Comparison of ENCODE assay signal across 11 cellular contexts in genomic region chr2:102037681-102038080, GRCh38. TPM values are rescaled to one million over a fixed set of nuclear protein-coding genes. Genes with fewer than 3 reads are reported as not detected.
DNase-seq lines count a peak whose midpoint lies in the region; ATAC-seq and TF ChIP-seq lines count a peak whose summit lies in the region.
"Had no signal": no experiment of that assay in that cellular context is flagged by ENCODE, and none has a peak within 500 bp of the region (broad histone marks: within the 10 kb centered on the region; RNA-seq: fewer than 3 reads in every experiment).

No MANE protein-coding gene starts in this region.

- H4K91ac ChIP-seq in neuronal stem cell (ENCODE audit: low read depth, low read length, poor library complexity) = no peak overlapping the region

- peaks cover 58% of the 10 kb centered on the region for H3K4me1 ChIP-seq in upper lobe of right lung
- no peaks in the 10 kb centered on the region for H3K4me1 ChIP-seq in neuronal stem cell (ENCODE audit: control insufficient read depth in 2 of 2, insufficient read depth in 1 of 2, low read depth in 1 of 2, low read length in 2 of 2)

- H3K4me2 ChIP-seq in neuronal stem cell (ENCODE audit: insufficient read depth, low read length, poor library complexity, severe bottlenecking) = no peak overlapping the region

- H3K4me3 ChIP-seq in fibroblast of the aortic adventitia (ENCODE audit: low read depth, low read length) = no peak overlapping the region
- no peak overlapping the region for H3K4me3 ChIP-seq in upper lobe of right lung
- H3K4me3 ChIP-seq in neuronal stem cell (ENCODE audit: low read length in 2 of 2) = no peak overlapping the region

- no peak overlapping the region for H3K14ac ChIP-seq in neuronal stem cell (ENCODE audit: low read length)

- H3K36me3 ChIP-seq in upper lobe of right lung = no peaks in the 10 kb centered on the region
- no peaks in the 10 kb centered on the region for H3K36me3 ChIP-seq in neuronal stem cell (replicated peaks in 1 of 2; ENCODE audit: control insufficient read depth in 2 of 2, insufficient read depth in 2 of 2, low read length in 2 of 2)

- H3K79me1 ChIP-seq in neuronal stem cell (ENCODE audit: low read depth, low read length) = no peaks in the 10 kb centered on the region

- no CpG with 5 or more reads among the region's 8 CpGs for WGBS in neuronal stem cell (ENCODE audit: extremely low coverage in 2 of 2, insufficient read length in 2 of 2, insufficient replicate concordance in 1 of 2), 2 donors

- no peak overlapping the region for H4K8ac ChIP-seq in neuronal stem cell (ENCODE audit: low read depth, low read length)

- intact Hi-C loops in upper lobe of right lung (cut with DNase I) = no loop called here

- no peaks in the 10 kb centered on the region for H3K9me3 ChIP-seq in upper lobe of right lung
- no peaks in the 10 kb centered on the region for H3K9me3 ChIP-seq in neuronal stem cell (replicated peaks in 1 of 2; ENCODE audit: control insufficient read depth in 2 of 2, insufficient read depth in 1 of 2, low read depth in 1 of 2, low read length in 2 of 2)

- H2BK15ac ChIP-seq in neuronal stem cell (ENCODE audit: low read length) = no peak overlapping the region

- H3K27me3 ChIP-seq in upper lobe of right lung (no peaks in the 10 kb centered on the region), neuronal stem cell (ENCODE audit: control insufficient read depth in 3 of 3, insufficient read depth in 3 of 3, low read depth in 1 of 3, low read length in 3 of 3) (no peaks in the 10 kb centered on the region)

- H2BK120ac ChIP-seq in neuronal stem cell (ENCODE audit: low read depth, low read length) = no peak overlapping the region

- TF ChIP-seq CTCF in fibroblast of the aortic adventitia (IDR thresholded peaks at IDR 0.05; ENCODE audit: insufficient read depth, low read length) (no peak), omental fat pad (IDR thresholded peaks at IDR 0.05) (no peak), upper lobe of right lung (IDR thresholded peaks at IDR 0.05) (no peak)

- H2AFZ ChIP-seq in neuronal stem cell (ENCODE audit: low read length) = no peak overlapping the region

- H3K27ac ChIP-seq in upper lobe of right lung = peak overlapping the region; percentile 68
- no peak overlapping the region for H3K27ac ChIP-seq in neuronal stem cell (replicated peaks; ENCODE audit: low read length)

- H3K18ac ChIP-seq in neuronal stem cell (ENCODE audit: low read length) = no peak overlapping the region

- H3K4ac ChIP-seq in neuronal stem cell (ENCODE audit: low read length) = no peak overlapping the region

- no peak overlapping the region for H2BK5ac ChIP-seq in neuronal stem cell (ENCODE audit: low read length)

- H2BK12ac ChIP-seq in neuronal stem cell (ENCODE audit: low read length) = no peak overlapping the region

- no peak overlapping the region for H3K23ac ChIP-seq in neuronal stem cell (ENCODE audit: low read depth, low read length, poor library complexity)

- DNase-seq in amniotic epithelial cell (ENCODE audit: low read depth) = peak; percentile 87
- DNase-seq in fibroblast of the aortic adventitia (ENCODE audit: low read depth) = peak; percentile 97
- DNase-seq in omental fat pad (ENCODE audit: low spot score) = no peak
- no peak for DNase-seq in upper lobe of right lung
- DNase-seq in GOT3 (lab: John Stamatoyannopoulos, UW) = no peak
- DNase-seq in COLO829 (ENCODE audit: low spot score) = no peak
- DNase-seq in neuronal stem cell (ENCODE audit: low spot score) = no peak
- DNase-seq: activated CD4-positive, alpha-beta T cell treated with anti-CD3 and anti-CD28 coated beads, Interleukin-2, amount 10 ng/mL, durations not matched to agents 24 days and 14 days; activated gamma-delta T cell; NCI-H226; stimulated activated CD4-positive, alpha-beta T cell treated with anti-CD3 and anti-CD28 coated beads, Interleukin-4, amount 100 ng/mL, for 4 hours had no signal

- H2AK5ac ChIP-seq in neuronal stem cell (ENCODE audit: low read depth, low read length) = no peak overlapping the region

- ATAC-seq in omental fat pad (ENCODE audit: low FRiP score) (peak; percentile 74), upper lobe of right lung (no peak)

- H3K9ac ChIP-seq in neuronal stem cell (ENCODE audit: low read depth, low read length, poor library complexity) = no peak overlapping the region

RNA-seq across cellular contexts. Expression of gene IL1R2, which starts 45.9 kb away (rescaled TPM):
- total RNA-seq in fibroblast of the aortic adventitia (ENCODE audit: low replicate concordance) = 0.57 and 0.81 TPM in 2 replicates
- 100 to 1,000 TPM in 1 of 4 donors, 10 to 100 TPM in 3; 12.2 to 207 (median 32.1) TPM for total RNA-seq in omental fat pad
- 17.0 TPM for total RNA-seq in upper lobe of right lung
- polyA plus RNA-seq in neuronal stem cell (2013, experiment 1 of 2) = not detected
- not detected for polyA plus RNA-seq in neuronal stem cell (2013, experiment 2 of 2)

Comparison
In these comparisons a context has a peak if more than half of its experiments do, and no peak if none do; other contexts are left out.
1. DNase-seq: peak in amniotic epithelial cell (single experiment) and fibroblast of the aortic adventitia (single experiment); none in omental fat pad (single experiment), upper lobe of right lung (single experiment), GOT3 (single experiment), COLO829 (single experiment) and neuronal stem cell (single experiment).